Comparison of ENCODE assay signal across 17 cellular contexts in the genomic region with DNA sequence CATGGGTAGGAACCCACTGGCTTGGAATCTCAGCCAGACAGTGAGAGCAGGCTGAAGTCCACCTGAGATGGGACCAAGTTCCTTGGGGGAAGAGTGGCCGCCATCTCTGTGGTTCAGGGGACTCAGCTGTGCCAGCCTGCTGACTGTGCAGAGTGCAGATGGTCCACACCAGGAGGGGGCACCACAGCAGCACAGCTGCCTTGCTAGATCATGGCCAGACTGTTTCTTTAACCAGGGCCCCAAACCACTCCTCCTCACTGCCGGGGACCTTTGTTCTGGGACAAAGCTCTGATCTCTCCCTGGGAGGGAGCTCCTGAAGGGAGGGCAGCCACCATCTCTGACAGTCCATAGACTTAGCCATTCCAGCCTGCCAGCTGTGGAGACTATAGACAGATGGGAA.
A peak's percentile ranks its signal among the peaks of the same experiment; 100 is the strongest.
DNase-seq lines count a peak whose midpoint lies in the region; ATAC-seq, FAIRE-seq and TF ChIP-seq lines count a peak whose summit lies in the region.
"Had no signal": no experiment of that assay in that cellular context is flagged by ENCODE, and none has a peak within 500 bp of the region (broad histone marks: within the 10 kb centered on the region; RNA-seq: fewer than 3 reads in every experiment).

No MANE protein-coding gene starts in this region.

- DNase-seq in AG09319 (ENCODE audit: extremely low read depth, low read depth), result no peak
- no peak for DNase-seq in H1 (ENCODE audit: low read depth in 1 of 2, low spot score in 2 of 2)
- DNase-seq in mucosa of descending colon, result peak in 1 of 3 donors; percentile 4
- DNase-seq in heart left ventricle, result no peak
- DNase-seq in hippocampal formation (lab: John Stamatoyannopoulos, UW), result no peak
- DNase-seq in NOMO-1 (lab: John Stamatoyannopoulos, UW; ENCODE audit: unreplicated experiment in 2 of 2), result no peak
- DNase-seq in NK-92 (lab: John Stamatoyannopoulos, UW; ENCODE audit: unreplicated experiment), result no peak
- DNase-seq: COR-L47, DMS153, NCI-H1092, NCI-H1694, NCI-H526 treated with DMSO at 0.1 percent for 48 hours, PC-9, SJCRH30 had no signal

- H3K4me3 ChIP-seq in H1 (ENCODE audit: extremely low read depth in 1 of 4, insufficient read depth in 2 of 4, low read depth in 3 of 4, low read length in 4 of 4) (no peak overlapping the region), mucosa of descending colon (no peak overlapping the region), heart left ventricle (no peak overlapping the region)
- H3K4me3 ChIP-seq: A549, PC-9, SJCRH30 had no signal

- H3K23ac ChIP-seq in H1 (ENCODE audit: insufficient read length), result no peak overlapping the region

- H2BK20ac ChIP-seq in H1 (ENCODE audit: low read length), result no peak overlapping the region

- whole genome bisulfite sequencing in H1 (ENCODE audit: extremely low coverage in 1 of 2, insufficient coverage in 1 of 2, insufficient read length in 1 of 2, insufficient replicate concordance in 2 of 2, low coverage in 1 of 2, low lambda C conversion rate in 2 of 2, missing lambda C conversion rate in 1 of 2), 2 experiments, result 94% methylated on average over 2 of the region's 2 CpGs; no CpG with 5 or more reads in 1 of the 2 experiments
- WGBS in heart left ventricle, 4 donors, result 83 to 94% (median 92%) methylated on average over 2 of the region's 2 CpGs

- no peak overlapping the region for H3K56ac ChIP-seq in H1 (replicated peaks; ENCODE audit: insufficient read length, low read depth, low read length)

- no peak overlapping the region for H3K18ac ChIP-seq in H1 (ENCODE audit: extremely low read depth, low read length)

- no peaks in the 10 kb centered on the region for H3K79me1 ChIP-seq in H1 (ENCODE audit: low read depth, low read length)

- no peak overlapping the region for H3K14ac ChIP-seq in H1 (ENCODE audit: insufficient read length)

- no peak overlapping the region for H3K4ac ChIP-seq in H1 (replicated peaks; ENCODE audit: insufficient read length, low read depth, low read length)

- POLR2A ChIA-PET in H1 (lab: Charles Lee; ENCODE audit: partially characterized antibody), result no interaction called here

- no peak for FAIRE-seq in H1 (lab: Jason Lieb, UNC)
- FAIRE-seq: A549 had no signal

- no peaks in the 10 kb centered on the region for H3K4me1 ChIP-seq in H1 (replicated peaks in 1 of 4; ENCODE audit: control insufficient read depth in 3 of 4, insufficient read depth in 4 of 4, low read length in 3 of 4)
- H3K4me1 ChIP-seq in mucosa of descending colon (ENCODE audit: low read depth), result no peaks in the 10 kb centered on the region
- H3K4me1 ChIP-seq in heart left ventricle, result no peaks in the 10 kb centered on the region
- H3K4me1 ChIP-seq: A549, SJCRH30 had no signal

- TF ChIP-seq EP300 in Ishikawa (IDR thresholded peaks at IDR 0.05; ENCODE audit: borderline replicate concordance) (no peak), H1 (IDR thresholded peaks at IDR 0.05; ENCODE audit: borderline replicate concordance in 1 of 2, low read depth in 2 of 2, low read length in 2 of 2) (no peak)

- H4K8ac ChIP-seq in H1 (ENCODE audit: extremely low read depth, insufficient read depth, low read length), result no peak overlapping the region

- H2AK5ac ChIP-seq in H1 (ENCODE audit: low read depth, low read length), result no peak overlapping the region

- TF ChIP-seq RAD21 in Ishikawa (IDR thresholded peaks at IDR 0.05; ENCODE audit: low read depth), result 0 out of 2 replicates have a peak, but pooled peaks have one; percentile 16
- TF ChIP-seq RAD21 in H1 (IDR thresholded peaks at IDR 0.05 in 1 of 2, conservative IDR thresholded peaks at IDR 0.05 in 1 of 2; ENCODE audit: low read depth in 2 of 2, low read length in 2 of 2), result peak; percentile 55 to 57

- no peak overlapping the region for H2BK5ac ChIP-seq in H1 (ENCODE audit: low read depth, low read length)

- no peaks in the 10 kb centered on the region for H4K20me1 ChIP-seq in H1 (replicated peaks in 1 of 2; ENCODE audit: control insufficient read depth in 1 of 2, insufficient read depth in 2 of 2, low read length in 2 of 2)

- no peaks in the 10 kb centered on the region for H3K79me2 ChIP-seq in H1 (ENCODE audit: control insufficient read depth in 1 of 2, insufficient read depth in 2 of 2, low read length in 2 of 2)

- no peaks in the 10 kb centered on the region for H3K27me3 ChIP-seq in H1 (replicated peaks in 1 of 4; ENCODE audit: control insufficient read depth in 3 of 4, extremely low read depth in 1 of 4, insufficient read depth in 3 of 4, low read length in 3 of 4)
- H3K27me3 ChIP-seq in heart left ventricle, result no peaks in the 10 kb centered on the region
- H3K27me3 ChIP-seq: SJCRH30 had no signal

- TF ChIP-seq CTCF in AG09319 (IDR thresholded peaks at IDR 0.05; ENCODE audit: low read depth, low read length) (peak; percentile 10), H1 (IDR thresholded peaks at IDR 0.05; ENCODE audit: control extremely low read depth in 1 of 3, insufficient read depth in 1 of 3, low read depth in 1 of 3, low read length in 3 of 3) (peak; percentile 25 to 57 (median 53); a peak in 3 of 4 replicates), mucosa of descending colon (IDR thresholded peaks at IDR 0.05) (no peak), heart left ventricle (IDR thresholded peaks at IDR 0.05) (no peak)

- TF ChIP-seq POLR2A in H1 (IDR thresholded peaks at IDR 0.05; ENCODE audit: control extremely low read depth in 1 of 2, low read depth in 2 of 2, low read length in 2 of 2) (no peak), heart left ventricle (IDR thresholded peaks at IDR 0.05) (no peak)

- ATAC-seq in mucosa of descending colon, result peak; percentile 31
- ATAC-seq in heart left ventricle, result no peak
- ATAC-seq: A549 had no signal

- no peak overlapping the region for H4K91ac ChIP-seq in H1 (replicated peaks; ENCODE audit: insufficient read length, low read length)

- no peak overlapping the region for H2BK120ac ChIP-seq in H1 (replicated peaks; ENCODE audit: low read depth, low read length)

- no peaks in the 10 kb centered on the region for H3K23me2 ChIP-seq in H1 (ENCODE audit: low read depth, low read length)

- no peak overlapping the region for H4K5ac ChIP-seq in H1 (ENCODE audit: insufficient read length, low read depth, low read length)

- H3K9me3 ChIP-seq in H1 (ENCODE audit: insufficient read depth in 2 of 2, low read depth in 1 of 2, low read length in 1 of 2) (peaks cover 3 to 4% of the 10 kb centered on the region in 2 experiments; a peak in 3 of 4 replicates), mucosa of descending colon (no peaks in the 10 kb centered on the region), heart left ventricle (peaks cover 0 to 30% (median 2%) of the 10 kb centered on the region in 12 donors)
- H3K9me3 ChIP-seq: A549, SJCRH30 had no signal

- H3K4me2 ChIP-seq in H1 (ENCODE audit: insufficient read depth in 1 of 2, low read depth in 2 of 2, low read length in 2 of 2), result no peak overlapping the region
- H3K4me2 ChIP-seq: A549, KMS-11, PC-9 had no signal

- CTCF ChIA-PET in H1 (lab: Charles Lee; ENCODE audit: partially characterized antibody), result interaction anchor here (0.5 to 1.1 kb wide), 4 partner anchors 20 to 368 kb away, joined by 3 to 6 read pairs (median 4); no protein-coding TSS in a partner anchor

- H3K36me3 ChIP-seq in H1 (ENCODE audit: control insufficient read depth in 2 of 4, insufficient read depth in 4 of 4, low read length in 3 of 4) (no peaks in the 10 kb centered on the region), mucosa of descending colon (ENCODE audit: low read depth) (no peaks in the 10 kb centered on the region), heart left ventricle (no peaks in the 10 kb centered on the region)
- H3K36me3 ChIP-seq: SJCRH30 had no signal

- H2BK15ac ChIP-seq in H1 (ENCODE audit: low read length), result no peak overlapping the region

- H2AFZ ChIP-seq in H1 (ENCODE audit: low read length), result no peak overlapping the region
- H2AFZ ChIP-seq: PC-9 had no signal

- H3K9ac ChIP-seq in H1 (replicated peaks in 1 of 4; ENCODE audit: extremely low read depth in 1 of 4, low read depth in 3 of 4, low read length in 3 of 4), result no peak overlapping the region
- H3K9ac ChIP-seq: KMS-11 had no signal

- H2BK12ac ChIP-seq in H1 (ENCODE audit: low read depth, low read length), result no peak overlapping the region

- no peak overlapping the region for H3K27ac ChIP-seq in H1 (ENCODE audit: low read depth, low read length)
- H3K27ac ChIP-seq in heart left ventricle, result no peak overlapping the region
- H3K27ac ChIP-seq: A549, KMS-11, PC-9, SJCRH30 had no signal

- intact Hi-C loops in mucosa of descending colon (cut with DNase I, micrococcal nuclease) (no loop called here), heart left ventricle (cut with DNase I) (no loop called here)

TF ChIP-seq in Ishikawa, 13 proteins besides CTCF, POLR2A, EP300 and RAD21 (continues in another document):
- TF ChIP-seq, protein P1, sequence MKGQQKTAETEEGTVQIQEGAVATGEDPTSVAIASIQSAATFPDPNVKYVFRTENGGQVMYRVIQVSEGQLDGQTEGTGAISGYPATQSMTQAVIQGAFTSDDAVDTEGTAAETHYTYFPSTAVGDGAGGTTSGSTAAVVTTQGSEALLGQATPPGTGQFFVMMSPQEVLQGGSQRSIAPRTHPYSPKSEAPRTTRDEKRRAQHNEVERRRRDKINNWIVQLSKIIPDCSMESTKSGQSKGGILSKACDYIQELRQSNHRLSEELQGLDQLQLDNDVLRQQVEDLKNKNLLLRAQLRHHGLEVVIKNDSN (IDR thresholded peaks at IDR 0.05), result no peak
- TF ChIP-seq CREB1 (IDR thresholded peaks at IDR 0.05; ENCODE audit: low read depth) (no peak), CEBPB (IDR thresholded peaks at IDR 0.05) (no peak), TAF1 (IDR thresholded peaks at IDR 0.05; ENCODE audit: low read depth) (no peak)

TF ChIP-seq in H1, 55 proteins besides CTCF, POLR2A, EP300 and RAD21:
- TF ChIP-seq, protein P2, sequence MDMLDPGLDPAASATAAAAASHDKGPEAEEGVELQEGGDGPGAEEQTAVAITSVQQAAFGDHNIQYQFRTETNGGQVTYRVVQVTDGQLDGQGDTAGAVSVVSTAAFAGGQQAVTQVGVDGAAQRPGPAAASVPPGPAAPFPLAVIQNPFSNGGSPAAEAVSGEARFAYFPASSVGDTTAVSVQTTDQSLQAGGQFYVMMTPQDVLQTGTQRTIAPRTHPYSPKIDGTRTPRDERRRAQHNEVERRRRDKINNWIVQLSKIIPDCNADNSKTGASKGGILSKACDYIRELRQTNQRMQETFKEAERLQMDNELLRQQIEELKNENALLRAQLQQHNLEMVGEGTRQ (IDR thresholded peaks at IDR 0.05; ENCODE audit: low read length), result no peak
- TF ChIP-seq TCF12 (IDR thresholded peaks at IDR 0.05; ENCODE audit: low read depth, low read length) (no peak), BCL11A (IDR thresholded peaks at IDR 0.05; ENCODE audit: low read depth in 2 of 2, low read length in 2 of 2) (no peak), BRCA1 (IDR thresholded peaks at IDR 0.05; ENCODE audit: low read depth, low read length) (no peak), GTF2F1 (IDR thresholded peaks at IDR 0.05; ENCODE audit: borderline replicate concordance, low read depth, low read length) (no peak), SP2 (IDR thresholded peaks at IDR 0.05; ENCODE audit: low read length) (no peak), KDM4A (IDR thresholded peaks at IDR 0.05; ENCODE audit: low read depth, low read length, severe bottlenecking) (no peak), ASH2L (IDR thresholded peaks at IDR 0.05; ENCODE audit: low read length) (no peak), GABPA (IDR thresholded peaks at IDR 0.05; ENCODE audit: borderline replicate concordance, insufficient read depth, low read length) (no peak)

Comparison
In these comparisons a context has a peak if more than half of its experiments do, and no peak if none do; other contexts are left out.
1. CTCF ChIP-seq: peak in AG09319 (single experiment) and H1 (3 of 3); none in mucosa of descending colon (single experiment) and heart left ventricle (0 of 12).